In the genomic region with DNA sequence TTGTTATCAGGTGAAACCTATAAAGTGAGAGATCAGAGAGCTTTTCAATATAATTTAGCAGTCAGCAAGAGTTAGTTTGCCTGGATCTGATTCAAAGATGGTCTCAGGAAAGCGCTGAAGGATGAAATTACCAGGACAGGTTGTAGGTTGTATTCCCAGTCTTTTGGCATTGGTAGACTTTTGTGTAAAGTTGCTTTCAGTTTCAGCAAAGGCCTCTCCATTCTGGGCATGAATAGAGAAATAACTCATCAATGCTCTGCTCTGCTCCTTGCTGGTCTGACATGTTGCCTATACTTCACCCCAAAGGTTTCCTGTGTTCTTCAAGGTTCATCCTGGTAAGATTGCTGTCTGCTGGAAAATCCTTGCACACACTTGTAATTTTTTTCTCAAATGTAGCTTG, we compare ENCODE assay signal across 19 cellular contexts.
"Had no signal": no experiment of that assay in that cellular context is flagged by ENCODE, and none has a peak within 500 bp of the region (broad histone marks: within the 10 kb centered on the region; RNA-seq: fewer than 3 reads in every experiment).

No MANE protein-coding gene starts in this region.

- H3K27ac ChIP-seq: KMS-11, SJSA1, SK-N-MC had no signal

- H3K27ac Mint-ChIP-seq: IgD-negative memory B cell had no signal

- H3K4me2 ChIP-seq: KMS-11 had no signal

- FAIRE-seq: K562, RCC 7860 had no signal

- H3K4me3 Mint-ChIP-seq: IgD-negative memory B cell had no signal

- H3K4me1 Mint-ChIP-seq: IgD-negative memory B cell had no signal

- H3K9me3 ChIP-seq: SJSA1 had no signal

- DNase-seq: Kasumi-1, MM.1S, NCI-H1092 treated with DMSO at 0.1 percent for 48 hours, NCI-H1436, NCI-H2029, NCI-H2081 treated with DMSO at 0.1 percent for 48 hours, NCI-H2227 treated with DMSO at 0.1 percent for 48 hours, NCI-H510A, NCI-H69, NCI-H774, Right ventricle myocardium superior, RPMI8226, SIG-M5 had no signal

- H3K36me3 ChIP-seq: SJSA1 had no signal

- ATAC-seq: K562 had no signal

- H3K9ac ChIP-seq: KMS-11 had no signal

- H3K4me3 ChIP-seq: K562, SJSA1, SK-N-MC had no signal

- H3K27me3 ChIP-seq: SJSA1 had no signal

- H3K9me3 Mint-ChIP-seq: IgD-negative memory B cell had no signal
